Comparison of ENCODE assay signal across 8 cellular contexts in genomic region chr22:46537221-46537945, GRCh38. TPM values are rescaled to one million over a fixed set of nuclear protein-coding genes. Genes with fewer than 3 reads are reported as not detected.
DNase-seq lines count a peak whose midpoint lies in the region; ATAC-seq lines count a peak whose summit lies in the region.

Gene CELSR1 (minus strand): TSS chr22:46537620. CDS start chr22:46537170, 450 bp downstream.

- H3K27ac ChIP-seq in duodenal mucosa (ENCODE audit: low read depth, low read length) (no peak within 1 kb of the TSS), mesendoderm (ENCODE audit: low read depth, low read length) (no peak within 1 kb of the TSS)

- no peak within 1 kb of the TSS for H4K8ac ChIP-seq in mesendoderm (ENCODE audit: low read depth, low read length)

- H3K4me3 ChIP-seq in NT2/D1 (ENCODE audit: insufficient read length, low read depth) (peak within 1 kb of the TSS; percentile 49), duodenal mucosa (ENCODE audit: low read depth in 1 of 2, low read length in 2 of 2) (peak within 1 kb of the TSS; percentile 28 to 40), mesendoderm (ENCODE audit: low read length) (peak within 1 kb of the TSS; percentile 30)

- H2BK5ac ChIP-seq in mesendoderm (ENCODE audit: low read length): no peak within 1 kb of the TSS

- ATAC-seq in GM21515 (IDR thresholded peaks at IDR 0.05; ENCODE audit: unreplicated experiment): no peak

- H3K4me2 ChIP-seq in mesendoderm (ENCODE audit: low read length): peak within 1 kb of the TSS; percentile 68

- no peak within 1 kb of the TSS for H2BK120ac ChIP-seq in mesendoderm (ENCODE audit: low read depth, low read length)

- peak within 1 kb of the TSS; percentile 51 for H3K18ac ChIP-seq in mesendoderm (ENCODE audit: low read length)

- no peak within 1 kb of the TSS for H2BK15ac ChIP-seq in mesendoderm (replicated peaks; ENCODE audit: low read depth)

- peak within 1 kb of the TSS; percentile 88 for H3K56ac ChIP-seq in mesendoderm (ENCODE audit: low read length)

- peak within 1 kb of the TSS; percentile 72 for H3K9ac ChIP-seq in NT2/D1 (ENCODE audit: insufficient read length, low read depth)
- no peak within 1 kb of the TSS for H3K9ac ChIP-seq in duodenal mucosa (ENCODE audit: low read depth in 1 of 2, low read length in 2 of 2)
- H3K9ac ChIP-seq in mesendoderm (ENCODE audit: low read length): peak within 1 kb of the TSS; percentile 50

- H3K4me1 ChIP-seq in NT2/D1 (ENCODE audit: insufficient read depth, insufficient read length): peaks cover 9% of the 10 kb centered on the region
- peaks cover 0 to 11% of the 10 kb centered on the region in 2 donors for H3K4me1 ChIP-seq in duodenal mucosa (ENCODE audit: control insufficient read depth in 1 of 2, insufficient read depth in 2 of 2, low read length in 2 of 2)
- no peaks in the 10 kb centered on the region for H3K4me1 ChIP-seq in mesendoderm (ENCODE audit: control insufficient read depth, low read depth, low read length)

- no peak within 1 kb of the TSS for H4K5ac ChIP-seq in mesendoderm (ENCODE audit: low read length)

- H3K79me1 ChIP-seq in mesendoderm (ENCODE audit: low read length): no peaks in the 10 kb centered on the region

- H3K79me2 ChIP-seq in mesendoderm (ENCODE audit: control insufficient read depth, insufficient read depth, low read length): no peaks in the 10 kb centered on the region

- peaks cover 6% of the 10 kb centered on the region; the same call in 1 of the 2 replicates for H3K9me3 ChIP-seq in NT2/D1 (ENCODE audit: insufficient read depth, low read length)
- no peaks in the 10 kb centered on the region for H3K9me3 ChIP-seq in duodenal mucosa (ENCODE audit: control insufficient read depth in 1 of 2, low read length in 2 of 2)

- H3K23ac ChIP-seq in mesendoderm (ENCODE audit: low read length): no peak within 1 kb of the TSS

- WGBS in mesendoderm (ENCODE audit: extremely low coverage, insufficient coverage, low lambda C conversion rate): no CpG with 5 or more reads among the region's 102 CpGs

- no peak within 1 kb of the TSS for H3K4ac ChIP-seq in mesendoderm (ENCODE audit: low read depth, low read length)

- H3K27me3 ChIP-seq in NT2/D1 (ENCODE audit: insufficient read depth, insufficient read length): peaks cover 37% of the 10 kb centered on the region
- peaks cover 28 to 30% of the 10 kb centered on the region in 2 donors for H3K27me3 ChIP-seq in duodenal mucosa (ENCODE audit: control insufficient read depth in 1 of 2, insufficient read depth in 2 of 2, low read length in 2 of 2)
- H3K27me3 ChIP-seq in mesendoderm (ENCODE audit: insufficient read depth, low read length, poor library complexity): peaks cover 16% of the 10 kb centered on the region

- DNase-seq in NOMO-1 (lab: John Stamatoyannopoulos, UW; ENCODE audit: unreplicated experiment in 2 of 2) (peak; percentile 9 to 23), NOMO-1 treated with dmso at 0.1 percent for 144 hours (lab: John Stamatoyannopoulos, UW; ENCODE audit: unreplicated experiment) (no peak), NT2/D1 (ENCODE audit: low read depth, low spot score) (no peak), mesendoderm (peak; percentile 50), hypothalamus (lab: John Stamatoyannopoulos, UW) (no peak), GF-D8 (lab: John Stamatoyannopoulos, UW) (no peak)

- H2AK5ac ChIP-seq in mesendoderm (ENCODE audit: low read length): no peak within 1 kb of the TSS

- H3K36me3 ChIP-seq in NT2/D1 (ENCODE audit: insufficient read depth, insufficient read length, low read length): peaks cover 34% of the 10 kb centered on the region
- no peaks in the 10 kb centered on the region for H3K36me3 ChIP-seq in duodenal mucosa (ENCODE audit: control insufficient read depth in 1 of 2, insufficient read depth in 2 of 2, low read length in 2 of 2)
- no peaks in the 10 kb centered on the region for H3K36me3 ChIP-seq in mesendoderm (ENCODE audit: control insufficient read depth, insufficient read depth, low read length)

RNA-seq across cellular contexts. Expression of gene CELSR1, which starts in this region (rescaled TPM):
- 4.0 TPM for polyA plus RNA-seq in mesendoderm (2013, experiment 1 of 2)
- polyA plus RNA-seq in mesendoderm (2013, experiment 2 of 2): 4.0 TPM

Comparison
In these comparisons a context has a peak if more than half of its experiments do, and no peak if none do; other contexts are left out.
1. DNase-seq: peak in NOMO-1 (2 of 2) and mesendoderm (single experiment); none in NOMO-1 treated with dmso at 0.1 percent for 144 hours (single experiment), NT2/D1 (single experiment), hypothalamus (0 of 51) and GF-D8 (single experiment).
2. H3K9ac ChIP-seq: peak in NT2/D1 (single experiment) and mesendoderm (single experiment); none in duodenal mucosa (0 of 2).
3. Peak in every context shown above with its lines, with median percentiles within 50 percentile points of each other: H3K4me3 ChIP-seq.